Comparison of ENCODE assay signal across 25 cellular contexts in genomic region chr3:165984589-165984988, GRCh38.
"Had no signal": no experiment of that assay in that cellular context is flagged by ENCODE, and none has a peak within 500 bp of the region (broad histone marks: within the 10 kb centered on the region; RNA-seq: fewer than 3 reads in every experiment).

No MANE protein-coding gene starts in this region.

- H3K4me1 ChIP-seq: body of pancreas, breast epithelium had no signal

- H3K27me3 ChIP-seq: adrenal gland, body of pancreas, breast epithelium had no signal

- H3K4me3 ChIP-seq: adrenal gland, body of pancreas, breast epithelium, PC-9 had no signal

- H3K27ac ChIP-seq: adrenal gland, body of pancreas, breast epithelium, PC-9, RWPE1 had no signal

- H3K36me3 ChIP-seq: adrenal gland, breast epithelium had no signal

- DNase-seq: activated CD4-positive, alpha-beta T cell treated with anti-CD3 and anti-CD28 coated beads for 36 hours; activated CD4-positive, alpha-beta T cell treated with anti-CD3 and anti-CD28 coated beads, Interleukin-2, amount 10 ng/mL, durations not matched to agents 7 days and 5 days; activated CD4-positive, alpha-beta T cell treated with anti-CD3 and anti-CD28 coated beads, Interleukin-2, amount 50 U/mL, for 48 hours; activated CD8-positive, alpha-beta T cell treated with anti-CD3 and anti-CD28 coated beads, Interleukin-2, amount 10 ng/mL, durations not matched to agents 7 days and 5 days; activated gamma-delta T cell treated with Interleukin-2 at 50 U/mL for 16 hours; activated naive CD4-positive, alpha-beta T cell treated with anti-CD3 and anti-CD28 coated beads for 36 hours; activated T-cell treated with anti-CD3 and anti-CD28 coated beads, Interleukin-2, amount 50 U/mL, for 24 hours; adrenal gland; body of pancreas; MM.1S; MV-4-11; NCI-H1092; NCI-H1436 treated with DMSO at 0.1 percent for 48 hours; NCI-H1694 treated with DMSO at 0.1 percent for 48 hours; NCI-H2029; NCI-H345; NCI-H524 treated with DMSO at 0.1 percent for 48 hours; PC-9; Right ventricle myocardium superior; SW 1271; T-helper 1 cell; T-helper 2 cell; T-helper 9 cell had no signal

- H3K9me3 ChIP-seq: adrenal gland, body of pancreas, breast epithelium had no signal
